In genomic region chr3:27596920-27597319, GRCh38 we compare ENCODE assay signal across 1 cellular context.
TF ChIP-seq lines count a peak whose summit lies in the region.

No MANE protein-coding gene starts in this region.

TF ChIP-seq in GM23338, 12 proteins besides CTCF, POLR2A, EP300 and RAD21 (continued from another document):
- TF ChIP-seq ZNF462 (CRISPR knock-in tag; IDR thresholded peaks at IDR 0.05): no peak
- no peak for TF ChIP-seq EZH2 (IDR thresholded peaks at IDR 0.05; ENCODE audit: low read depth, unreplicated experiment)
- no peak for TF ChIP-seq EZH2phosphoT487 (IDR thresholded peaks at IDR 0.05; ENCODE audit: unreplicated experiment)
- TF ChIP-seq ZNF331 (CRISPR knock-in tag; IDR thresholded peaks at IDR 0.05; ENCODE audit: low read depth): no peak
